In genomic region chr20:41275181-41275793, GRCh38 we compare ENCODE assay signal across 1 cellular context.
TF ChIP-seq lines count a peak whose summit lies in the region.

No MANE protein-coding gene starts in this region.

TF ChIP-seq in IMR-90, 13 proteins besides CTCF, POLR2A, EP300 and RAD21 (continued from another document):
- TF ChIP-seq RFX5 (IDR thresholded peaks at IDR 0.05; ENCODE audit: low read depth, low read length) (no peak), RCOR1 (IDR thresholded peaks at IDR 0.05; ENCODE audit: insufficient replicate concordance, low read length) (no peak), FOS (IDR thresholded peaks at IDR 0.05; ENCODE audit: low read depth, low read length) (no peak), CEBPB (IDR thresholded peaks at IDR 0.05; ENCODE audit: low read depth, low read length) (no peak), MAFK (IDR thresholded peaks at IDR 0.05; ENCODE audit: low read depth, low read length) (no peak), MAZ (IDR thresholded peaks at IDR 0.05; ENCODE audit: borderline replicate concordance, low read depth, low read length) (no peak), SMC3 (IDR thresholded peaks at IDR 0.05; ENCODE audit: low read depth, low read length) (no peak), USF2 (IDR thresholded peaks at IDR 0.05; ENCODE audit: low read depth, low read length) (no peak), ELK1 (IDR thresholded peaks at IDR 0.05; ENCODE audit: borderline replicate concordance, low read depth, low read length) (no peak), NFE2L2 (IDR thresholded peaks at IDR 0.05; ENCODE audit: low read depth, low read length) (no peak), CHD1 (IDR thresholded peaks at IDR 0.05; ENCODE audit: low read depth, low read length) (no peak)
